ENCODE assay signal across 1 cellular context in genomic region chr13:59447846-59448620, GRCh38.
TF ChIP-seq lines count a peak whose summit lies in the region.

No MANE protein-coding gene starts in this region.

TF ChIP-seq in WTC11, 78 proteins besides CTCF, POLR2A, EP300 and RAD21 (continued from another document):
- TF ChIP-seq ZNF532 (CRISPR knock-in tag; IDR thresholded peaks at IDR 0.05; ENCODE audit: borderline replicate concordance) (peak; percentile 96), TEAD1 (CRISPR knock-in tag; IDR thresholded peaks at IDR 0.05) (peak; percentile 97; the same call in 1 of the 2 replicates), PRRX2 (CRISPR knock-in tag; IDR thresholded peaks at IDR 0.05) (peak; percentile 68), MYBL2 (CRISPR knock-in tag; IDR thresholded peaks at IDR 0.05) (peak; percentile 36; the same call in 1 of the 2 replicates), CBFB (CRISPR knock-in tag; IDR thresholded peaks at IDR 0.05; ENCODE audit: low read depth) (0 out of 2 replicates have a peak, but pooled peaks have one; percentile 60), MLX (CRISPR knock-in tag; IDR thresholded peaks at IDR 0.05) (no peak), USF1 (CRISPR knock-in tag; IDR thresholded peaks at IDR 0.05) (0 out of 2 replicates have a peak, but pooled peaks have one; percentile 16), ETV6 (CRISPR knock-in tag; IDR thresholded peaks at IDR 0.05) (peak; percentile 62; the same call in 1 of the 2 replicates), FOXP4 (CRISPR knock-in tag; IDR thresholded peaks at IDR 0.05) (peak; percentile 40; the same call in 1 of the 2 replicates), ZBTB43 (CRISPR knock-in tag; IDR thresholded peaks at IDR 0.05) (no peak), ZNF671 (CRISPR knock-in tag; IDR thresholded peaks at IDR 0.05) (peak; percentile 59; the same call in 1 of the 2 replicates), ATF2 (CRISPR knock-in tag; IDR thresholded peaks at IDR 0.05; ENCODE audit: borderline replicate concordance, low read depth) (no peak), SP1 (CRISPR knock-in tag; conservative IDR thresholded peaks at IDR 0.05) (0 out of 2 replicates have a peak, but pooled peaks have one; percentile 8), ZSCAN18 (CRISPR knock-in tag; IDR thresholded peaks at IDR 0.05) (peak; percentile 92), ZNF121 (CRISPR knock-in tag; IDR thresholded peaks at IDR 0.05) (no peak), ZNF416 (CRISPR knock-in tag; IDR thresholded peaks at IDR 0.05) (peak; percentile 92; the same call in 1 of the 2 replicates), MAX (CRISPR knock-in tag; IDR thresholded peaks at IDR 0.05) (peak; percentile 35; the same call in 1 of the 2 replicates), TEAD4 (CRISPR knock-in tag; IDR thresholded peaks at IDR 0.05) (peak; percentile 89; the same call in 1 of the 2 replicates), CREB1 (CRISPR knock-in tag; IDR thresholded peaks at IDR 0.05) (0 out of 2 replicates have a peak, but pooled peaks have one; percentile 58), E2F5 (CRISPR knock-in tag; IDR thresholded peaks at IDR 0.05) (no peak), ERG (CRISPR knock-in tag; IDR thresholded peaks at IDR 0.05) (no peak; the same call in 1 of the 2 replicates), ESRRA (CRISPR knock-in tag; IDR thresholded peaks at IDR 0.05; ENCODE audit: borderline replicate concordance) (no peak), FOXP1 (CRISPR knock-in tag; IDR thresholded peaks at IDR 0.05; ENCODE audit: borderline replicate concordance) (no peak), ZNF396 (CRISPR knock-in tag; IDR thresholded peaks at IDR 0.05; ENCODE audit: borderline replicate concordance) (peak; percentile 96), MXD4 (CRISPR knock-in tag; IDR thresholded peaks at IDR 0.05; ENCODE audit: borderline replicate concordance) (peak; percentile 89; the same call in 1 of the 2 replicates)
